In the genomic region with DNA sequence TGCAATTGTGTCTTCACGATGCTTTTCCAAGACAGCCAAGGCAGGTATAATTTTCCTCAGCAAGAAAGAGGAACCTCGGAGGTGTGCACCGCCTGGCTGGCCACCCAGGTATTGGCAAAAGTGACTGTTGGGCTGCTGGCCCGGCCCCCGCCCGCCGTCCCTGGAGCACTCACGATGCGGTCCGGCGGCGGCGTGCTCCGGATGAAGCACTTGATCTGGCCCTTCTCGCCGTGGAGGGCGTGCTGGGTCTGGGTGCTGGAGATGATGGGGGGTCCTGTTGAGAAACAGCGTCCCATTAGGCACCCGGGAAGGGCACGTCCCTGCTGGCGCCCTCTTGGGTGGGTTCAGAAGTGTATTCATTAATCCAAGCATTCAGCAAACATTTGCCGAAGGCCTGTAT, we compare ENCODE assay signal across 18 cellular contexts.
"Had no signal": no experiment of that assay in that cellular context is flagged by ENCODE, and none has a peak within 500 bp of the region (broad histone marks: within the 10 kb centered on the region; RNA-seq: fewer than 3 reads in every experiment).

No MANE protein-coding gene starts in this region.

- H3K4me3 ChIP-seq: esophagus muscularis mucosa, hepatocyte, smooth muscle cell, upper lobe of right lung had no signal

- H3K36me3 Mint-ChIP-seq: activated CD8-positive, alpha-beta memory T cell treated with anti-CD3 and anti-CD28 coated beads, Interleukin-2, amount 10 ng/mL, durations not matched to agents 7 days and 5 days; activated naive CD4-positive, alpha-beta T cell treated with anti-CD3 and anti-CD28 coated beads, Interleukin-2, amount 50 U/mL, for 72 hours; immature natural killer cell; stimulated activated naive B cell treated with anti-CD40 and anti-IgM and Interleukin-4, amounts not matched to agents 10 μg/mL and 1 μg/mL and 100 μg/mL, for 72 hours; T-cell had no signal

- H3K4me1 ChIP-seq: ascending aorta, testis had no signal

- H3K9me3 ChIP-seq: ascending aorta, esophagus muscularis mucosa, left ventricle myocardium inferior, testis, upper lobe of right lung had no signal

- H2AFZ ChIP-seq: hepatocyte had no signal

- H3K36me3 ChIP-seq: ascending aorta, esophagus muscularis mucosa, left ventricle myocardium inferior, upper lobe of right lung had no signal

- H3K27ac ChIP-seq: ascending aorta, esophagus muscularis mucosa, hepatocyte, left ventricle myocardium inferior, testis, upper lobe of right lung had no signal

- H3K79me2 ChIP-seq: hepatocyte had no signal

- H3K27me3 ChIP-seq: ascending aorta, dorsolateral prefrontal cortex, testis, upper lobe of right lung had no signal

- H3K4me3 Mint-ChIP-seq: activated CD4-positive, alpha-beta T cell treated with anti-CD3 and anti-CD28 coated beads, Interleukin-2, amount 10 ng/mL, durations not matched to agents 7 days and 5 days; activated CD8-positive, alpha-beta memory T cell treated with anti-CD3 and anti-CD28 coated beads, Interleukin-2, amount 10 ng/mL, durations not matched to agents 7 days and 5 days; activated CD8-positive, alpha-beta T cell treated with anti-CD3 and anti-CD28 coated beads for 36 hours; effector memory CD8-positive, alpha-beta T cell; immature natural killer cell; stimulated activated naive B cell treated with anti-CD40 and anti-IgM and Interleukin-4, amounts not matched to agents 10 μg/mL and 1 μg/mL and 100 μg/mL, for 72 hours; T-cell; T-helper 2 cell treated with Interferon-gamma antibody and Interleukin-4, amounts not matched to agents 5 μg/mL and 100 μg/mL, for 36 hours had no signal

- H3K9me3 Mint-ChIP-seq: activated CD4-positive, alpha-beta T cell treated with anti-CD3 and anti-CD28 coated beads, Interleukin-2, amount 10 ng/mL, durations not matched to agents 7 days and 5 days; activated CD8-positive, alpha-beta T cell treated with anti-CD3 and anti-CD28 coated beads for 36 hours; activated naive CD4-positive, alpha-beta T cell treated with anti-CD3 and anti-CD28 coated beads, Interleukin-2, amount 50 U/mL, for 72 hours; effector memory CD8-positive, alpha-beta T cell; immature natural killer cell; nephron; stimulated activated naive B cell treated with anti-CD40 and anti-IgM and Interleukin-4, amounts not matched to agents 10 μg/mL and 1 μg/mL and 100 μg/mL, for 72 hours; T-cell; T-helper 2 cell treated with Interferon-gamma antibody and Interleukin-4, amounts not matched to agents 5 μg/mL and 100 μg/mL, for 36 hours had no signal

- H3K27ac Mint-ChIP-seq: activated CD4-positive, alpha-beta T cell treated with anti-CD3 and anti-CD28 coated beads, Interleukin-2, amount 10 ng/mL, durations not matched to agents 7 days and 5 days; activated CD8-positive, alpha-beta memory T cell treated with anti-CD3 and anti-CD28 coated beads, Interleukin-2, amount 10 ng/mL, durations not matched to agents 7 days and 5 days; activated CD8-positive, alpha-beta T cell treated with anti-CD3 and anti-CD28 coated beads for 36 hours; activated naive CD4-positive, alpha-beta T cell treated with anti-CD3 and anti-CD28 coated beads, Interleukin-2, amount 50 U/mL, for 72 hours; effector memory CD8-positive, alpha-beta T cell; stimulated activated naive B cell treated with anti-CD40 and anti-IgM and Interleukin-4, amounts not matched to agents 10 μg/mL and 1 μg/mL and 100 μg/mL, for 72 hours; T-cell had no signal
